ENCODE assay signal across 8 cellular contexts in genomic region chr12:123427036-123427769, GRCh38. TPM values are rescaled to one million over a fixed set of nuclear protein-coding genes. Genes with fewer than 3 reads are reported as not detected.
DNase-seq lines count a peak whose midpoint lies in the region; ATAC-seq, FAIRE-seq and TF ChIP-seq lines count a peak whose summit lies in the region.

No MANE protein-coding gene starts in this region.

- FAIRE-seq in GM18507 (lab: Jason Lieb, UNC) (peak; percentile 95), kidney (lab: Jason Lieb, UNC) (no peak)

- H3K4me3 ChIP-seq in kidney (ENCODE audit: low read length in 2 of 2) = no peak overlapping the region

- no peak for TF ChIP-seq CTCF in kidney (IDR thresholded peaks at IDR 0.05; ENCODE audit: borderline replicate concordance, extremely low read depth, insufficient read depth)

- DNase-seq in GM18507 (ENCODE audit: extremely low spot score, insufficient read length, low read depth) (peak; percentile 57), DMS79 (lab: John Stamatoyannopoulos, UW) (no peak), kidney (no peak), NCI-H526 (lab: John Stamatoyannopoulos, UW) (no peak), H4 (ENCODE audit: low spot score) (no peak)

- H3K36me3 ChIP-seq in kidney (ENCODE audit: control insufficient read depth in 1 of 2, insufficient read depth in 2 of 2, low read length in 2 of 2) = peaks cover 11 to 12% of the 10 kb centered on the region in 2 donors

- H3K9ac ChIP-seq in kidney (ENCODE audit: low read length in 2 of 2) = no peak overlapping the region

- ATAC-seq in GM21447 (IDR thresholded peaks at IDR 0.05; ENCODE audit: unreplicated experiment) (peak; percentile 88), HG03457 (IDR thresholded peaks at IDR 0.05; ENCODE audit: unreplicated experiment) (peak; percentile 71), esophagus mucosa (peak; percentile 81)

- intact Hi-C loops in kidney (cut with DNase I) = no loop called here

- no peaks in the 10 kb centered on the region for H3K9me3 ChIP-seq in kidney (ENCODE audit: control insufficient read depth in 1 of 2, low read length in 2 of 2)

- H3K4me1 ChIP-seq in kidney (ENCODE audit: control insufficient read depth in 1 of 2, insufficient read depth in 1 of 2, low read depth in 1 of 2, low read length in 2 of 2) = no peaks in the 10 kb centered on the region

- no peak overlapping the region for H3K27ac ChIP-seq in kidney (ENCODE audit: low read depth in 2 of 2, low read length in 2 of 2)

RNA-seq across cellular contexts. Expression of gene RILPL2, which starts 9.3 kb away (rescaled TPM):
- 1.5 TPM for total RNA-seq in esophagus mucosa
- total RNA-seq in kidney = 8.0 TPM
- 11.1 TPM for polyA plus RNA-seq in kidney (ENCODE audit: insufficient read depth, low read depth, low replicate concordance)
- 3.2 and 3.5 TPM in 2 replicates for total RNA-seq in H4 (2014; rRNA removed; shearing (Covaris generic))

RNA-seq across cellular contexts. Expression of gene SNRNP35, which starts 30.7 kb away (rescaled TPM):
- total RNA-seq in esophagus mucosa (10.4 TPM), kidney (23.6 TPM)
- 51.2 TPM for polyA plus RNA-seq in kidney (ENCODE audit: insufficient read depth, low read depth, low replicate concordance)
- 8.4 and 16.9 TPM in 2 replicates for total RNA-seq in H4 (2014; rRNA removed; shearing (Covaris generic))

RNA-seq across cellular contexts. Expression of gene KMT5A, which starts 43.3 kb away (rescaled TPM):
- total RNA-seq in esophagus mucosa (57.2 TPM), kidney (26.7 TPM)
- polyA plus RNA-seq in kidney (ENCODE audit: insufficient read depth, low read depth, low replicate concordance) = 13.1 TPM
- total RNA-seq in H4 (2014; rRNA removed; shearing (Covaris generic)) = 28.4 and 34.0 TPM in 2 replicates
